ENCODE assay signal across 1 cellular context in genomic region chr15:85403745-85404144, GRCh38.
TF ChIP-seq lines count a peak whose summit lies in the region.

No MANE protein-coding gene starts in this region.

TF ChIP-seq in GM23338, 12 proteins besides CTCF, POLR2A, EP300 and RAD21 (continued from another document):
- TF ChIP-seq REST (IDR thresholded peaks at IDR 0.05; ENCODE audit: unreplicated experiment) (no peak), ZNF114 (CRISPR knock-in tag; IDR thresholded peaks at IDR 0.05) (no peak)
